In genomic region chr6:55594442-55594841, GRCh38 we compare ENCODE assay signal across 32 cellular contexts. TPM values are rescaled to one million over a fixed set of nuclear protein-coding genes. Genes with fewer than 3 reads are reported as not detected.
"Had no signal": no experiment of that assay in that cellular context is flagged by ENCODE, and none has a peak within 500 bp of the region (broad histone marks: within the 10 kb centered on the region; RNA-seq: fewer than 3 reads in every experiment).

No MANE protein-coding gene starts in this region.

- H3K27me3 ChIP-seq: adrenal gland, SJCRH30 had no signal

- H3K4me1 ChIP-seq: adrenal gland, SJCRH30 had no signal

- H3K36me3 ChIP-seq: adrenal gland, SJCRH30 had no signal

- H3K27ac ChIP-seq: adrenal gland, SJCRH30, VCaP had no signal

- DNase-seq: activated B cell treated with CpG ODN at 0.5 μM for 24 hours; activated CD4-positive, alpha-beta memory T cell treated with anti-CD3 and anti-CD28 coated beads for 36 hours; activated CD4-positive, alpha-beta T cell treated with anti-CD3 and anti-CD28 coated beads for 4 hours; activated CD4-positive, alpha-beta T cell treated with anti-CD3 and anti-CD28 coated beads, Interleukin-2, amount 50 U/mL, for 1 hour; activated CD4-positive, CD25-positive, alpha-beta regulatory T cell treated with anti-CD3 and anti-CD28 coated beads, Interleukin-2, amount 50 U/mL, for 72 hours; activated CD8-positive, alpha-beta memory T cell treated with anti-CD3 and anti-CD28 coated beads, Interleukin-2, amount 50 U/mL, for 4 hours; activated gamma-delta T cell treated with Interleukin-2 at 50 U/mL for 16 hours; activated naive CD4-positive, alpha-beta T cell treated with anti-CD3 and anti-CD28 coated beads for 36 hours; activated T-cell treated with anti-CD3 and anti-CD28 coated beads for 4 hours; activated T-cell treated with anti-CD3 and anti-CD28 coated beads, Interleukin-2, amount 50 U/mL, for 4 hours; adrenal gland; anterior cingulate cortex; central memory CD4-positive, alpha-beta T cell; Karpas-422; NCI-H1105; NCI-H1436; NCI-H1694; NCI-H1930; NCI-H2081 treated with DMSO at 0.1 percent for 48 hours; NCI-H345; NCI-H524 treated with DMSO at 0.1 percent for 48 hours; NK-92 treated with Interleukin-12 subunit alpha and Interleukin-12 subunit beta, amount 100 ng/mL, for 24 hours; Right ventricle myocardium superior; SJCRH30; SW 1271; T-helper 1 cell; T-helper 2 cell; T-helper 9 cell had no signal

- H3K4me3 ChIP-seq: adrenal gland, SJCRH30 had no signal

- ATAC-seq: activated naive CD4-positive, alpha-beta T cell treated with anti-CD3 and anti-CD28 coated beads, Interleukin-2, amount 50 U/mL, for 72 hours; activated T-cell treated with anti-CD3 and anti-CD28 coated beads, Interleukin-2, amount 50 U/mL, for 4 hours had no signal

- FAIRE-seq: bronchial epithelial cell had no signal

- H3K9me3 ChIP-seq: adrenal gland, SJCRH30 had no signal

RNA-seq across cellular contexts. Expression of gene HMGCLL1, which starts 15.4 kb away (rescaled TPM):
- total RNA-seq: activated B cell treated with CpG ODN at 0.5 μM for 24 hours; activated CD4-positive, alpha-beta memory T cell treated with anti-CD3 and anti-CD28 coated beads for 36 hours; activated naive CD4-positive, alpha-beta T cell treated with anti-CD3 and anti-CD28 coated beads for 36 hours; activated naive CD4-positive, alpha-beta T cell treated with anti-CD3 and anti-CD28 coated beads, Interleukin-2, amount 50 U/mL, for 72 hours; activated T-cell treated with anti-CD3 and anti-CD28 coated beads, Interleukin-2, amount 50 U/mL, for 4 hours; activated T-helper 1 cell treated with anti-CD3 and anti-CD28 coated beads, Interleukin-12 subunit alpha, Interleukin-12 subunit beta, Interleukin-2, Interleukin-4 antibody, amounts not matched to agents 30 ng/mL and 10 ng/mL and 1 ng/mL, durations not matched to agents 14 hours and 24 hours and 36 hours; bronchial epithelial cell; SJCRH30 had no signal
